Comparison of ENCODE assay signal across 14 cellular contexts in the genomic region with DNA sequence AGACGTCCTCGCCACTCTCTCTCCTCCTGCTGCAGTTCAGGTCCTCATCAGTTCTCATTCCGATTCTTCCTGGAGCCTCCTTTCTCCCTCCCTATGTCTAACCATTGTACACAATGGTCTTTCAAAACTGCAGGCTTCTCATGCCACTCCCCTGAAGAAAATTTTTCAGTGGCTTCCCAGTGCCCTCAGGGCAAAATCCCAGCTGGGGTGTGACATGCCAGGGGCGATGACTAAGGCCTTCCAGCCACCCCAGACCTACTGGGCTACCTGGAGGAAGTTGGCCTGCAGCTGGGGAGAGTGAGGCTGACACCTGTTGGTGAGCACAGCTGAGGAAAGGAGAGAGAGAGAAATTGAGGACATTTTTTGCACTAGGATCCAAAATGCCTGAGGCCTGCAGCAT.
DNase-seq lines count a peak whose midpoint lies in the region; ATAC-seq, FAIRE-seq and TF ChIP-seq lines count a peak whose summit lies in the region.
"Had no signal": no experiment of that assay in that cellular context is flagged by ENCODE, and none has a peak within 500 bp of the region (broad histone marks: within the 10 kb centered on the region; RNA-seq: fewer than 3 reads in every experiment).

No MANE protein-coding gene starts in this region.

- TF ChIP-seq CTCF in A549 (IDR thresholded peaks at IDR 0.05), result peak; percentile 13; the same call in 1 of the 3 replicates
- peak; percentile 4 for TF ChIP-seq CTCF in GM20000 (IDR thresholded peaks at IDR 0.05; ENCODE audit: extremely low read depth, missing control alignments)
- TF ChIP-seq CTCF in Panc1 (IDR thresholded peaks at IDR 0.05), result no peak
- TF ChIP-seq CTCF in heart left ventricle (IDR thresholded peaks at IDR 0.05), result no peak

- intact Hi-C loops in Panc1 (cut with micrococcal nuclease; ENCODE audit: unreplicated experiment) (no loop called here), heart left ventricle (cut with DNase I) (no loop called here), posterior vena cava (cut with DNase I) (no loop called here)

- H3K4me2 ChIP-seq in A549, result peak overlapping the region; percentile 26

- H3K27me3 ChIP-seq in Panc1 (ENCODE audit: control insufficient read depth, insufficient read depth, low read length), result no peaks in the 10 kb centered on the region
- H3K27me3 ChIP-seq in heart left ventricle, result no peaks in the 10 kb centered on the region

- WGBS in A549 (ENCODE audit: missing lambda C conversion rate), result 60% methylated on average over 4 of the region's 4 CpGs
- 87 to 97% (median 89%) methylated on average over 4 of the region's 4 CpGs for WGBS in heart left ventricle, 4 donors

- H3K4me3 ChIP-seq in A549 (no peak overlapping the region), Panc1 (ENCODE audit: low read depth in 2 of 2, low read length in 2 of 2) (no peak overlapping the region), heart left ventricle (no peak overlapping the region)

- POLR2A ChIA-PET in A549 (lab: Yijun Ruan, JAX), result no interaction called here
- POLR2A ChIA-PET in Panc1 (lab: Charles Lee), result no interaction called here

- DNase-seq in A549 (ENCODE audit: low read depth in 1 of 2, low spot score in 1 of 2) (peak; percentile 31 to 72), GM20000 (ENCODE audit: low spot score) (no peak), Panc1 (ENCODE audit: low read depth, low spot score) (no peak), islet precursor cell (peak; percentile 89), heart left ventricle (no peak), cortex of kidney (lab: John Stamatoyannopoulos, UW) (no peak), posterior vena cava (ENCODE audit: low spot score) (no peak)
- no peak for DNase-seq in activated effector memory CD4-positive, alpha-beta T cell treated with Interleukin-2 at 50 U/mL for 16 hours
- DNase-seq: activated naive CD8-positive, alpha-beta T cell treated with anti-CD3 and anti-CD28 coated beads, Interleukin-2, amount 10 ng/mL, durations not matched to agents 7 days and 5 days; C1 segment of cervical spinal cord; hypothalamus; naive B cell; stimulated activated naive CD4-positive, alpha-beta T cell had no signal

- H3K27ac ChIP-seq in A549 (peak overlapping the region in 1 of 2 experiments; percentile 59; a peak in 3 of 6 replicates), Panc1 (ENCODE audit: low read length) (no peak overlapping the region), heart left ventricle (peak overlapping the region in 1 of 12 donors; percentile 56)

- TF ChIP-seq POLR2A in A549 (IDR thresholded peaks at IDR 0.05; ENCODE audit: low read length) (no peak), heart left ventricle (IDR thresholded peaks at IDR 0.05) (no peak)

- H3K36me3 ChIP-seq in Panc1 (ENCODE audit: control insufficient read depth, insufficient read depth, low read length) (no peaks in the 10 kb centered on the region), heart left ventricle (no peaks in the 10 kb centered on the region)

- no peak for FAIRE-seq in A549 (lab: Jason Lieb, UNC)

- H3K4me1 ChIP-seq in A549 (peaks cover 13% of the 10 kb centered on the region), Panc1 (ENCODE audit: control insufficient read depth, insufficient read depth, low read length) (no peaks in the 10 kb centered on the region), heart left ventricle (no peaks in the 10 kb centered on the region)

- peak; percentile 30 to 34; a peak in 3 of 5 replicates for TF ChIP-seq RAD21 in A549 (conservative IDR thresholded peaks at IDR 0.05 in 1 of 2, IDR thresholded peaks at IDR 0.05 in 1 of 2)

- ATAC-seq in A549, result peak; percentile 81 to 82
- peak; percentile 66 for ATAC-seq in Panc1
- ATAC-seq in heart left ventricle, result no peak
- ATAC-seq: Right ventricle myocardium inferior had no signal

- TF ChIP-seq EP300 in A549 (IDR thresholded peaks at IDR 0.05), result no peak

- in situ Hi-C loops in Panc1 (cut with HindIII; ENCODE audit: low pct_unique_long_range_greater_than_20kb, low sequenced_read_pairs), result no loop called here

- H3K9me3 ChIP-seq in A549 (no peaks in the 10 kb centered on the region), Panc1 (ENCODE audit: control insufficient read depth, insufficient read depth, low read depth, low read length) (no peaks in the 10 kb centered on the region), heart left ventricle (no peaks in the 10 kb centered on the region)

- no TSS peak for BruUV-seq in Panc1 (replicated peaks; lab: Mats Ljungman, UMichigan)

- CTCF ChIA-PET in A549 (lab: Yijun Ruan, JAX) (interaction anchor here (1.1 kb wide), 1 partner anchor 97 kb away, joined by 3 read pairs; no protein-coding TSS in a partner anchor), Panc1 (lab: Charles Lee) (no interaction called here)

TF ChIP-seq in A549, 52 proteins besides CTCF, POLR2A, EP300 and RAD21:
- no peak for TF ChIP-seq MAFK (IDR thresholded peaks at IDR 0.05; ENCODE audit: partially characterized antibody)
- no peak for TF ChIP-seq NFE2L2 (conservative IDR thresholded peaks at IDR 0.05; ENCODE audit: low read length)
- no peak for TF ChIP-seq MAZ (IDR thresholded peaks at IDR 0.05; ENCODE audit: borderline replicate concordance, low read depth, low read length)
- TF ChIP-seq ZC3H11A (IDR thresholded peaks at IDR 0.05), result no peak
- no peak for TF ChIP-seq CBX8 (IDR thresholded peaks at IDR 0.05)
- TF ChIP-seq FOSL2 (IDR thresholded peaks at IDR 0.05), result no peak
- 0 out of 2 replicates have a peak, but pooled peaks have one; percentile 49 for TF ChIP-seq FOSL2 (CRISPR knock-in tag; IDR thresholded peaks at IDR 0.05)

Comparison
In these comparisons a context has a peak if more than half of its experiments do, and no peak if none do; other contexts are left out.
1. ATAC-seq: peak in A549 (2 of 2) and Panc1 (single experiment); none in heart left ventricle (0 of 4).
2. DNase-seq: peak in A549 (2 of 2) and islet precursor cell (single experiment); none in GM20000 (single experiment), Panc1 (single experiment), heart left ventricle (0 of 5), activated effector memory CD4-positive, alpha-beta T cell treated with Interleukin-2 at 50 U/mL for 16 hours (single experiment), cortex of kidney (single experiment) and posterior vena cava (single experiment).
3. CTCF ChIP-seq: peak in A549 (single experiment) and GM20000 (single experiment); none in Panc1 (single experiment) and heart left ventricle (0 of 12).